In the genomic region with DNA sequence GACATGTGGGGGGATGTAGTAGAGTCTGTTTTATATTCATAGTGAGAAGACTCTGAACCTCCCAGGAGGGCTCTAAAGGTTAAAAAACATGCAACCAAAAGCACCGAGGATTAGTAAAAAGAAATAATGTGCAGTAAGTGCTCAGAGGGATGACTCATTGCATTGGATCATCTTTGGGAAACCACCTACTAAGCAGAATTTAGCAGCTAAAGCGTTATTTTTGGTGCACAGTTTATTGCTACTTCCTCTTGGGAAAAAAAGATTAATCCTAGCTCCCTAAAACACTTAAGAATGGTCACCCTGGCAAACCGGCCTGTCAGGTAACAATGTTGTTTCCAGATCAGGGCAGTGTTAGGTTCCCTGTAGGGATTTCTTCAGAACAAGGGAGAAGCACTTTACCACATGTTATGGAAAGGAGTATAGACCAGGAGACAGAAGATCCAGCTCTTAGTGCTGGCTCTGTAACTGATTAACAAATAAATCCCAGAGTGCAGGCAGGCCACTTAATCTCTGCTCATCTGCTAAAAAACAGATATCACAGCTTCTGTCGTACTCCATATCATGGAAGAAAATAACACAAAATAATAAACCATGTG, we compare ENCODE assay signal across 8 cellular contexts. TPM values are rescaled to one million over a fixed set of nuclear protein-coding genes. Genes with fewer than 3 reads are reported as not detected.
DNase-seq lines count a peak whose midpoint lies in the region; ATAC-seq, FAIRE-seq and TF ChIP-seq lines count a peak whose summit lies in the region.

No MANE protein-coding gene starts in this region.

- no peaks in the 10 kb centered on the region; the same call in 1 of the 2 replicates for H4K20me1 ChIP-seq in PC-9 (ENCODE audit: insufficient read depth)

- no TSS peak for BruUV-seq in PC-9 (replicated peaks; lab: Mats Ljungman, UMichigan)

- TF ChIP-seq POLR2A in GM12891 (IDR thresholded peaks at IDR 0.05; ENCODE audit: low read depth, low read length), result no peak
- no peak for TF ChIP-seq POLR2A in prostate gland (IDR thresholded peaks at IDR 0.05)
- TF ChIP-seq POLR2A in thyroid gland (IDR thresholded peaks at IDR 0.05), result no peak

- H3K36me3 ChIP-seq in PC-9 (ENCODE audit: low read depth) (no peaks in the 10 kb centered on the region), prostate gland (no peaks in the 10 kb centered on the region), thyroid gland (no peaks in the 10 kb centered on the region)

- peaks cover 25% of the 10 kb centered on the region for H3K36me3 Mint-ChIP-seq in natural killer cell treated with Interleukin-12 subunit alpha and Interleukin-12 subunit beta and Interleukin-15 and Interleukin-18, amount 100 ng/mL, for 72 hours

- H3K4me3 Mint-ChIP-seq in natural killer cell treated with Interleukin-12 subunit alpha and Interleukin-12 subunit beta and Interleukin-15 and Interleukin-18, amount 100 ng/mL, for 72 hours, result peak overlapping the region; percentile 57

- H3K27me3 ChIP-seq in PC-9 (ENCODE audit: insufficient read depth, low read depth) (no peaks in the 10 kb centered on the region), prostate gland (replicated peaks; ENCODE audit: insufficient read depth) (no peaks in the 10 kb centered on the region), thyroid gland (no peaks in the 10 kb centered on the region)

- H3K27ac ChIP-seq in PC-9, result peak overlapping the region; percentile 60
- no peak overlapping the region for H3K27ac ChIP-seq in prostate gland
- peak overlapping the region in 1 of 3 donors; percentile 24 for H3K27ac ChIP-seq in thyroid gland

- H3K4me3 ChIP-seq in PC-9, result no peak overlapping the region
- no peak overlapping the region for H3K4me3 ChIP-seq in prostate gland
- no peak overlapping the region for H3K4me3 ChIP-seq in thyroid gland (replicated peaks in 1 of 3)

- H3K9me3 ChIP-seq in PC-9 (ENCODE audit: insufficient read depth, low read depth) (no peaks in the 10 kb centered on the region; the same call in 1 of the 2 replicates), prostate gland (no peaks in the 10 kb centered on the region), thyroid gland (no peaks in the 10 kb centered on the region)

- peaks cover 18% of the 10 kb centered on the region for H3K79me2 ChIP-seq in PC-9 (ENCODE audit: low read depth)

- peaks cover 28% of the 10 kb centered on the region for H3F3A ChIP-seq in PC-9 (ENCODE audit: insufficient read depth, low read depth)

- peaks cover 63 to 79% of the 10 kb centered on the region in 2 donors for H3K4me1 Mint-ChIP-seq in natural killer cell treated with Interleukin-12 subunit alpha and Interleukin-12 subunit beta and Interleukin-15 and Interleukin-18, amount 100 ng/mL, for 72 hours (ENCODE audit: low read depth in 2 of 2)

- CTCF ChIA-PET in PC-9 (lab: Charles Lee), result interaction anchor here (1.0 kb wide), 2 partner anchors 13 to 107 kb away, joined by 4 to 5 read pairs; a partner anchor contains a TSS

- TF ChIP-seq CTCF in PC-9 (conservative IDR thresholded peaks at IDR 0.05) (no peak), prostate gland (IDR thresholded peaks at IDR 0.05) (no peak), thyroid gland (IDR thresholded peaks at IDR 0.05) (no peak)

- no peak overlapping the region for H2AFZ ChIP-seq in PC-9

- POLR2A ChIA-PET in PC-9 (lab: Charles Lee; ENCODE audit: unreplicated experiment), result interaction anchor here (0.5 to 0.7 kb wide), 4 partner anchors 24 to 732 kb away, joined by 3 to 13 read pairs (median 3); a partner anchor contains a TSS

- 47% methylated on average over 4 of the region's 4 CpGs for WGBS in prostate gland
- WGBS in thyroid gland, 2 donors, result 44 to 54% methylated on average over 4 of the region's 4 CpGs

- intact Hi-C loops in PC-9 (cut with micrococcal nuclease; ENCODE audit: unreplicated experiment), result no loop called here
- intact Hi-C loops in prostate gland (cut with DNase I), result no loop called here
- intact Hi-C loops in thyroid gland (cut with DNase I), result no loop called here

- peak; percentile 84 for FAIRE-seq in GM12891 (lab: Jason Lieb, UNC)

- H3K27ac Mint-ChIP-seq in natural killer cell treated with Interleukin-12 subunit alpha and Interleukin-12 subunit beta and Interleukin-15 and Interleukin-18, amount 100 ng/mL, for 72 hours, result peak overlapping the region; percentile 95 to 96

- H3K4me1 ChIP-seq in PC-9 (replicated peaks; ENCODE audit: insufficient read depth) (peaks cover 41% of the 10 kb centered on the region), prostate gland (replicated peaks) (no peaks in the 10 kb centered on the region), thyroid gland (peaks cover 0 to 21% of the 10 kb centered on the region in 2 donors)

- peak overlapping the region; percentile 48 for H3K4me2 ChIP-seq in PC-9

- H3K27me3 Mint-ChIP-seq in natural killer cell treated with Interleukin-12 subunit alpha and Interleukin-12 subunit beta and Interleukin-15 and Interleukin-18, amount 100 ng/mL, for 72 hours, result no peaks in the 10 kb centered on the region

- peaks cover 3% of the 10 kb centered on the region for H3K9me3 Mint-ChIP-seq in natural killer cell treated with Interleukin-12 subunit alpha and Interleukin-12 subunit beta and Interleukin-15 and Interleukin-18, amount 100 ng/mL, for 72 hours

- peak; percentile 46 for ATAC-seq in HG02610 (IDR thresholded peaks at IDR 0.05; ENCODE audit: unreplicated experiment)
- ATAC-seq in natural killer cell treated with Interleukin-12 subunit alpha and Interleukin-12 subunit beta and Interleukin-15 and Interleukin-18, amount 100 ng/mL, for 72 hours, result peak; percentile 54 to 69

- DNase-seq in GM12891 (ENCODE audit: insufficient read length, low spot score) (no peak), PC-9 (peak; percentile 54 to 76), dermis blood vessel endothelial cell (peak; percentile 82), hypothalamus (lab: John Stamatoyannopoulos, UW) (no peak), prostate gland (ENCODE audit: low spot score) (no peak), thyroid gland (no peak)
- peak; percentile 64 for DNase-seq in natural killer cell treated with Interleukin-12 subunit alpha and Interleukin-12 subunit beta and Interleukin-15 and Interleukin-18, amount 100 ng/mL, for 72 hours (ENCODE audit: low spot score)

- H3K9me2 ChIP-seq in PC-9 (ENCODE audit: insufficient read depth), result no peaks in the 10 kb centered on the region

TF ChIP-seq in GM12891, 5 proteins besides CTCF, POLR2A, EP300 and RAD21:
- no peak for TF ChIP-seq POLR2AphosphoS5 (IDR thresholded peaks at IDR 0.05; ENCODE audit: low read depth, low read length)
- peak; percentile 76 for TF ChIP-seq SPI1 (IDR thresholded peaks at IDR 0.05; ENCODE audit: low read depth, low read length)

RNA-seq across cellular contexts. Expression of a gene that starts 44.8 kb away (rescaled TPM):
- 17.2 TPM for polyA plus RNA-seq in GM12891 (2012; ENCODE audit: low read depth, missing spikeins)
- total RNA-seq in PC-9 (2021) (33.7 TPM in 2 replicates), dermis blood vessel endothelial cell (14.4 and 15.7 TPM in 2 replicates), prostate gland (10 to 100 TPM; 14.4 to 20.8 TPM), thyroid gland (10 to 100 TPM; 28.5 to 33.4 (median 30.4) TPM)
- 10 to 100 TPM; 31.1 to 62.6 TPM for total RNA-seq in natural killer cell treated with Interleukin-12 subunit alpha and Interleukin-12 subunit beta and Interleukin-15 and Interleukin-18, amount 100 ng/mL, for 72 hours

Comparison
In these comparisons a context has a peak if more than half of its experiments do, and no peak if none do; other contexts are left out.
1. DNase-seq: peak in PC-9 (2 of 2), dermis blood vessel endothelial cell (single experiment) and natural killer cell treated with Interleukin-12 subunit alpha and Interleukin-12 subunit beta and Interleukin-15 and Interleukin-18, amount 100 ng/mL, for 72 hours (single experiment); none in GM12891 (single experiment), hypothalamus (0 of 51), prostate gland (single experiment) and thyroid gland (0 of 2).